6 cellular contexts compared by ENCODE assay signal in genomic region chr14:22819191-22819988, GRCh38. TPM values are rescaled to one million over a fixed set of nuclear protein-coding genes. Genes with fewer than 3 reads are reported as not detected.
A peak's percentile ranks its signal among the peaks of the same experiment; 100 is the strongest.
DNase-seq lines count a peak whose midpoint lies in the region; ATAC-seq and TF ChIP-seq lines count a peak whose summit lies in the region.

No MANE protein-coding gene starts in this region.

- H3K36me3 ChIP-seq in BLaER1: no peaks in the 10 kb centered on the region
- H3K36me3 ChIP-seq in IMR-90 (ENCODE audit: control insufficient read depth, insufficient read depth, low read length): no peaks in the 10 kb centered on the region

- H4K20me1 ChIP-seq in BLaER1 (no peaks in the 10 kb centered on the region), IMR-90 (ENCODE audit: insufficient read depth, low read length) (no peaks in the 10 kb centered on the region)

- H2BK20ac ChIP-seq in IMR-90 (ENCODE audit: low read depth, low read length): peak overlapping the region; percentile 91

- H4K91ac ChIP-seq in IMR-90 (ENCODE audit: insufficient read depth, low read depth, low read length): peak overlapping the region; percentile 97

- H2BK15ac ChIP-seq in IMR-90 (ENCODE audit: low read depth, low read length): peak overlapping the region; percentile 98

- H3K27ac Mint-ChIP-seq in stimulated activated naive CD8-positive, alpha-beta T cell treated with anti-CD3 and anti-CD28 coated beads, Interleukin-15, amount 100 ng/mL, for 72 hours: peak overlapping the region; percentile 66

- H3K9ac ChIP-seq in BLaER1 (peak overlapping the region; percentile 53; the same call in 1 of the 2 replicates), IMR-90 (ENCODE audit: low read depth, low read length) (peak overlapping the region; percentile 70)

- peak overlapping the region; percentile 58; the same call in 1 of the 2 replicates for H3K56ac ChIP-seq in IMR-90 (ENCODE audit: extremely low read depth, insufficient read depth, low read length)

- in situ Hi-C loops in IMR-90 (cut with MboI; ENCODE audit: low sequenced_read_pairs): no loop called here

- POLR2A ChIA-PET in IMR-90 (lab: Charles Lee; ENCODE audit: unreplicated experiment): interaction anchor here (0.6 to 1.0 kb wide), 7 partner anchors 8 to 269 kb away, joined by 3 to 9 read pairs (median 6); no protein-coding TSS in a partner anchor

- H2AK5ac ChIP-seq in IMR-90 (ENCODE audit: low read depth, low read length): peak overlapping the region; percentile 80

- intact Hi-C loops in IMR-90 (cut with micrococcal nuclease): loop anchor here (2.0 to 5.0 kb wide), 2 partner anchors 37 to 53 kb away; partner anchors contain the start of gene OXA1L

- H3K18ac ChIP-seq in IMR-90 (ENCODE audit: low read depth, low read length): peak overlapping the region; percentile 90

- peak overlapping the region; percentile 24 for H3K4me3 ChIP-seq in BLaER1
- peak overlapping the region; percentile 20; the same call in 1 of the 2 replicates for H3K4me3 ChIP-seq in IMR-90 (ENCODE audit: insufficient read depth, low read depth, low read length)

- peaks cover 17% of the 10 kb centered on the region for H3K27me3 Mint-ChIP-seq in stimulated activated naive CD8-positive, alpha-beta T cell treated with anti-CD3 and anti-CD28 coated beads, Interleukin-15, amount 100 ng/mL, for 72 hours

- peak; percentile 73 for ATAC-seq in IMR-90 (ENCODE audit: low read depth)
- peak; percentile 22 for ATAC-seq in stimulated activated naive CD8-positive, alpha-beta T cell treated with anti-CD3 and anti-CD28 coated beads, Interleukin-15, amount 100 ng/mL, for 72 hours

- H3K9me1 ChIP-seq in IMR-90 (ENCODE audit: insufficient read depth, low read length): peaks cover 19% of the 10 kb centered on the region

- H3K4ac ChIP-seq in IMR-90 (ENCODE audit: low read depth, low read length): peak overlapping the region; percentile 97

- no peak overlapping the region for H3K4me3 Mint-ChIP-seq in stimulated activated naive CD8-positive, alpha-beta T cell treated with anti-CD3 and anti-CD28 coated beads, Interleukin-15, amount 100 ng/mL, for 72 hours

- H4K8ac ChIP-seq in IMR-90 (ENCODE audit: low read depth in 2 of 2, low read length in 2 of 2): peak overlapping the region; percentile 70 to 95; a peak in 3 of 4 replicates

- H2BK5ac ChIP-seq in IMR-90 (ENCODE audit: low read depth, low read length, poor library complexity, severe bottlenecking): peak overlapping the region; percentile 77

- dilution Hi-C loops in IMR-90 (cut with HindIII; ENCODE audit: low sequenced_read_pairs, unreplicated experiment): no loop called here

- H3K23ac ChIP-seq in IMR-90 (ENCODE audit: low read depth, low read length): peak overlapping the region; percentile 92

- H3K4me2 ChIP-seq in BLaER1 (peak overlapping the region; percentile 86), IMR-90 (ENCODE audit: low read depth, low read length) (peak overlapping the region; percentile 74)

- no TSS peak for BruUV-seq in IMR-90 (replicated peaks; lab: Mats Ljungman, UMichigan)

- peak overlapping the region; percentile 98 for H2AK9ac ChIP-seq in IMR-90 (replicated peaks; ENCODE audit: low read depth, low read length, poor library complexity)

- TF ChIP-seq POLR2A in IMR-90 (IDR thresholded peaks at IDR 0.05; ENCODE audit: low read depth, low read length): peak; percentile 24

- H3K14ac ChIP-seq in IMR-90 (replicated peaks; ENCODE audit: low read depth, low read length): peak overlapping the region; percentile 79

- WGBS in IMR-90 (ENCODE audit: extremely low coverage in 2 of 2, insufficient read length in 1 of 2), 2 experiments: 53% methylated on average over 3 of the region's 9 CpGs; no CpG with 5 or more reads in 1 of the 2 experiments

- DNase-seq in IMR-90 (peak; percentile 85), fibroblast of the conjunctiva (ENCODE audit: low read depth) (peak; percentile 85), T1000 (lab: John Stamatoyannopoulos, UW) (no peak)
- DNase-seq in stimulated activated naive CD8-positive, alpha-beta T cell treated with anti-CD3 and anti-CD28 coated beads, Interleukin-15, amount 100 ng/mL, for 72 hours: no peak
- no peak for DNase-seq in stimulated activated CD4-positive, alpha-beta T cell treated with anti-CD3 and anti-CD28 coated beads, Interleukin-4, amount 100 ng/mL, for 4 hours

- no peaks in the 10 kb centered on the region for H3K9me3 Mint-ChIP-seq in stimulated activated naive CD8-positive, alpha-beta T cell treated with anti-CD3 and anti-CD28 coated beads, Interleukin-15, amount 100 ng/mL, for 72 hours

- H3K27me3 ChIP-seq in BLaER1 (no peaks in the 10 kb centered on the region), IMR-90 (ENCODE audit: control insufficient read depth, insufficient read depth, low read length) (no peaks in the 10 kb centered on the region)

- peaks cover 42% of the 10 kb centered on the region for H3K4me1 Mint-ChIP-seq in stimulated activated naive CD8-positive, alpha-beta T cell treated with anti-CD3 and anti-CD28 coated beads, Interleukin-15, amount 100 ng/mL, for 72 hours

- TF ChIP-seq CTCF in IMR-90 (conservative IDR thresholded peaks at IDR 0.05; ENCODE audit: low read depth, low read length): no peak

- H3K9me3 ChIP-seq in BLaER1 (no peaks in the 10 kb centered on the region), IMR-90 (ENCODE audit: control insufficient read depth, insufficient read depth, low read length) (no peaks in the 10 kb centered on the region)

- CTCF ChIA-PET in IMR-90 (lab: Yijun Ruan, JAX): interaction anchor here (0.6 to 1.1 kb wide), 3 partner anchors 17 to 97 kb away, joined by 3 read pairs; no protein-coding TSS in a partner anchor

- H4K5ac ChIP-seq in IMR-90 (ENCODE audit: low read depth, low read length): peak overlapping the region; percentile 90

- peaks cover 0 to 11% of the 10 kb centered on the region in 2 experiments; a peak in 1 of 4 replicates for H3K79me1 ChIP-seq in IMR-90 (ENCODE audit: low read depth in 1 of 2, low read length in 2 of 2)

- peak overlapping the region; percentile 95 for H2BK120ac ChIP-seq in IMR-90 (ENCODE audit: low read depth, low read length)

- H3K4me1 ChIP-seq in BLaER1: peaks cover 78% of the 10 kb centered on the region
- H3K4me1 ChIP-seq in IMR-90 (ENCODE audit: control insufficient read depth, insufficient read depth, low read length): peaks cover 35% of the 10 kb centered on the region

- TF ChIP-seq RAD21 in IMR-90 (IDR thresholded peaks at IDR 0.05; ENCODE audit: low read length): no peak

- peak overlapping the region; percentile 95 for H2AFZ ChIP-seq in IMR-90 (replicated peaks; ENCODE audit: low read length, poor library complexity)

- H3K27ac ChIP-seq in BLaER1 (peak overlapping the region; percentile 75), IMR-90 (ENCODE audit: insufficient read depth, low read length) (peak overlapping the region; percentile 93)

TF ChIP-seq in IMR-90, 13 proteins besides CTCF, POLR2A, EP300 and RAD21 (continues in another document):
- TF ChIP-seq FOS (IDR thresholded peaks at IDR 0.05; ENCODE audit: low read depth, low read length): no peak
- TF ChIP-seq USF2 (IDR thresholded peaks at IDR 0.05; ENCODE audit: low read depth, low read length): no peak
- TF ChIP-seq MAZ (IDR thresholded peaks at IDR 0.05; ENCODE audit: borderline replicate concordance, low read depth, low read length): peak; percentile 25; the same call in 1 of the 2 replicates
- no peak for TF ChIP-seq NFE2L2 (IDR thresholded peaks at IDR 0.05; ENCODE audit: low read depth, low read length)
- TF ChIP-seq ELK1 (IDR thresholded peaks at IDR 0.05; ENCODE audit: borderline replicate concordance, low read depth, low read length): no peak
- no peak for TF ChIP-seq CHD1 (IDR thresholded peaks at IDR 0.05; ENCODE audit: low read depth, low read length)
- TF ChIP-seq SMC3 (IDR thresholded peaks at IDR 0.05; ENCODE audit: low read depth, low read length): no peak
- peak; percentile 78 for TF ChIP-seq CEBPB (IDR thresholded peaks at IDR 0.05; ENCODE audit: low read depth, low read length)
- TF ChIP-seq BHLHE40 (IDR thresholded peaks at IDR 0.05; ENCODE audit: low read depth, low read length): no peak

RNA-seq across cellular contexts. Expression of gene SLC7A7, which starts 4.2 kb away (rescaled TPM):
- 1.4 and 2.0 TPM in 2 replicates for total RNA-seq in IMR-90 (2012; rRNA removed)
- polyA plus RNA-seq in IMR-90 (2012; rRNA removed): 1.4 and 1.8 TPM in 2 replicates
- polyA plus RNA-seq in IMR-90 (2012; cell fraction: cytosol; rRNA removed): 1.5 and 2.2 TPM in 2 replicates
- polyA plus RNA-seq in IMR-90 (2012; cell fraction: nucleus; rRNA removed; ENCODE audit: low replicate concordance): 3.9 and 11.9 TPM in 2 replicates

RNA-seq across cellular contexts. Expression of gene MRPL52, which starts 10.3 kb away (rescaled TPM):
- total RNA-seq in IMR-90 (2012; rRNA removed): 23.9 and 51.4 TPM in 2 replicates
- 33.1 and 45.7 TPM in 2 replicates for polyA plus RNA-seq in IMR-90 (2012; rRNA removed)
- 114 and 912 TPM in 2 replicates for polyA plus RNA-seq in IMR-90 (2012; cell fraction: cytosol; rRNA removed)
- 35.8 and 40.4 TPM in 2 replicates for polyA plus RNA-seq in IMR-90 (2012; cell fraction: nucleus; rRNA removed; ENCODE audit: low replicate concordance)

RNA-seq across cellular contexts. Expression of gene MMP14, which starts 17.0 kb away (rescaled TPM):
- total RNA-seq in IMR-90 (2012; rRNA removed): 124 and 156 TPM in 2 replicates
- polyA plus RNA-seq in IMR-90 (2012; rRNA removed): 315 and 375 TPM in 2 replicates
- polyA plus RNA-seq in IMR-90 (2012; cell fraction: cytosol; rRNA removed): 185 and 358 TPM in 2 replicates
- 492 and 622 TPM in 2 replicates for polyA plus RNA-seq in IMR-90 (2012; cell fraction: nucleus; rRNA removed; ENCODE audit: low replicate concordance)

RNA-seq across cellular contexts. Expression of gene LRP10, which starts 52.1 kb away (rescaled TPM):
- 19.4 and 25.1 TPM in 2 replicates for total RNA-seq in IMR-90 (2012; rRNA removed)
- polyA plus RNA-seq in IMR-90 (2012; rRNA removed): 118 and 121 TPM in 2 replicates
- 86.3 and 158 TPM in 2 replicates for polyA plus RNA-seq in IMR-90 (2012; cell fraction: cytosol; rRNA removed)
- polyA plus RNA-seq in IMR-90 (2012; cell fraction: nucleus; rRNA removed; ENCODE audit: low replicate concordance): 38.3 and 104 TPM in 2 replicates

RNA-seq across cellular contexts. Expression of gene OXA1L, which starts 52.9 kb away (rescaled TPM):
- total RNA-seq in IMR-90 (2012; rRNA removed): 40.0 and 47.3 TPM in 2 replicates
- 113 and 161 TPM in 2 replicates for polyA plus RNA-seq in IMR-90 (2012; rRNA removed)
- 55.0 and 68.3 TPM in 2 replicates for polyA plus RNA-seq in IMR-90 (2012; cell fraction: cytosol; rRNA removed)
- polyA plus RNA-seq in IMR-90 (2012; cell fraction: nucleus; rRNA removed; ENCODE audit: low replicate concordance): 122 and 328 TPM in 2 replicates

Comparison
In these comparisons a context has a peak if more than half of its experiments do, and no peak if none do; other contexts are left out.
1. DNase-seq: peak in IMR-90 (single experiment) and fibroblast of the conjunctiva (single experiment); none in stimulated activated naive CD8-positive, alpha-beta T cell treated with anti-CD3 and anti-CD28 coated beads, Interleukin-15, amount 100 ng/mL, for 72 hours (0 of 2), stimulated activated CD4-positive, alpha-beta T cell treated with anti-CD3 and anti-CD28 coated beads, Interleukin-4, amount 100 ng/mL, for 4 hours (0 of 2) and T1000 (single experiment).